ENCODE assay signal across 1 cellular context in the genomic region with DNA sequence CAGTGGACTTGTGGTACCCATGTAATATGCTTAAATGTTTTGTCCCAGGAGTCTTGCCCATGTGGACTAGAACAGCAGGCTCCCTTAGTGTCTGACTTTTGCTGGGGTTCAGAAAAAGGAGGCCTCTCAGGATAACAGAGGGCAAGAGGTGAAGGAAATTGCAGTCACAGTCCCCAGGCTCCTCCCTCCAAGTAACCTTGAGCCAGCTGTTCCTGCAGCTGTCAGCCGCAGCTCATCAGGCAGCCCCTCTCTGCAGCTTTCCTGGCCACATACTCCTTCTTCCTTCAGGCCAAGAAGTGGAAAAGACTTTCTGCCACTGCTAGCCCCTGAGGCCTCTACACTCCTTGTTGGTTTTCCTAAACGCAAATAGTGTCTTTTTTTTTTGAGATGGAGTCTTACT.
TF ChIP-seq lines count a peak whose summit lies in the region.

No MANE protein-coding gene starts in this region.

TF ChIP-seq in HepG2, 621 proteins besides CTCF, POLR2A, EP300 and RAD21:
- TF ChIP-seq, protein P1, sequence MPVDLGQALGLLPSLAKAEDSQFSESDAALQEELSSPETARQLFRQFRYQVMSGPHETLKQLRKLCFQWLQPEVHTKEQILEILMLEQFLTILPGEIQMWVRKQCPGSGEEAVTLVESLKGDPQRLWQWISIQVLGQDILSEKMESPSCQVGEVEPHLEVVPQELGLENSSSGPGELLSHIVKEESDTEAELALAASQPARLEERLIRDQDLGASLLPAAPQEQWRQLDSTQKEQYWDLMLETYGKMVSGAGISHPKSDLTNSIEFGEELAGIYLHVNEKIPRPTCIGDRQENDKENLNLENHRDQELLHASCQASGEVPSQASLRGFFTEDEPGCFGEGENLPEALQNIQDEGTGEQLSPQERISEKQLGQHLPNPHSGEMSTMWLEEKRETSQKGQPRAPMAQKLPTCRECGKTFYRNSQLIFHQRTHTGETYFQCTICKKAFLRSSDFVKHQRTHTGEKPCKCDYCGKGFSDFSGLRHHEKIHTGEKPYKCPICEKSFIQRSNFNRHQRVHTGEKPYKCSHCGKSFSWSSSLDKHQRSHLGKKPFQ (CRISPR knock-in tag; IDR thresholded peaks at IDR 0.05; ENCODE audit: insufficient replicate concordance): no peak
- no peak for TF ChIP-seq ZNF350 (CRISPR knock-in tag; IDR thresholded peaks at IDR 0.05; ENCODE audit: borderline replicate concordance, low read depth)
- TF ChIP-seq KLF11 (CRISPR knock-in tag; IDR thresholded peaks at IDR 0.05): no peak
- peak; percentile 98 for TF ChIP-seq ZNF329 (CRISPR knock-in tag; IDR thresholded peaks at IDR 0.05; ENCODE audit: low read depth)
